10 cellular contexts compared by ENCODE assay signal in the genomic region with DNA sequence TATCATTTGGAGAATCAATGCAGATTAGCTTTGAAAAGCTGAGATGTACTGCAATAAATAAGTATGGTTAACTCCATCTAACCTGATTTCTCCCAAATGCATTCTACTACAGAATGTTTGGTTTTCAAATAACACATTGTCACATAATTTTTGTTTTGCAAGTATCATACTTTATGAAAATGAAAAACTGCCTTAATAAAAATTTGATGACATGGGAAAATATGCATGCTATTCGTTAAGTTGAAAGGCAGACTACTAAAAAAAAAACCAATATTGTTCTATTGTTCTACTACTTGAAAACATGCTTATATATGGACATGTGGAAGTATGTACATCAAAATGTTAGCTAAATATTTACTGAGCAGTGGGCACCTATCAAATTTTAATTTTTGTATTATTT.
"Had no signal": no experiment of that assay in that cellular context is flagged by ENCODE, and none has a peak within 500 bp of the region (broad histone marks: within the 10 kb centered on the region; RNA-seq: fewer than 3 reads in every experiment).

No MANE protein-coding gene starts in this region.

- H3K36me3 ChIP-seq: HAP-1 had no signal

- H3K4me1 ChIP-seq: HAP-1 had no signal

- H3K9ac ChIP-seq: GM23248, KMS-11 had no signal

- H3K9me3 ChIP-seq: HAP-1 had no signal

- H2AFZ ChIP-seq: GM23248 had no signal

- H3K4me3 ChIP-seq: GM23248, HAP-1 had no signal

- H3K27ac ChIP-seq: GM23248, KMS-11 had no signal

- H3K4me3 Mint-ChIP-seq: HFFc6 had no signal

- H3K27ac Mint-ChIP-seq: HFFc6 had no signal

- FAIRE-seq: HTR-8/SVneo had no signal

- ATAC-seq: HCT116 had no signal

- DNase-seq: GM23248, GOT3, H7, HFFc6, Karpas-422, KBM-7 had no signal

- H3K4me2 ChIP-seq: KMS-11 had no signal
